In the genomic region with DNA sequence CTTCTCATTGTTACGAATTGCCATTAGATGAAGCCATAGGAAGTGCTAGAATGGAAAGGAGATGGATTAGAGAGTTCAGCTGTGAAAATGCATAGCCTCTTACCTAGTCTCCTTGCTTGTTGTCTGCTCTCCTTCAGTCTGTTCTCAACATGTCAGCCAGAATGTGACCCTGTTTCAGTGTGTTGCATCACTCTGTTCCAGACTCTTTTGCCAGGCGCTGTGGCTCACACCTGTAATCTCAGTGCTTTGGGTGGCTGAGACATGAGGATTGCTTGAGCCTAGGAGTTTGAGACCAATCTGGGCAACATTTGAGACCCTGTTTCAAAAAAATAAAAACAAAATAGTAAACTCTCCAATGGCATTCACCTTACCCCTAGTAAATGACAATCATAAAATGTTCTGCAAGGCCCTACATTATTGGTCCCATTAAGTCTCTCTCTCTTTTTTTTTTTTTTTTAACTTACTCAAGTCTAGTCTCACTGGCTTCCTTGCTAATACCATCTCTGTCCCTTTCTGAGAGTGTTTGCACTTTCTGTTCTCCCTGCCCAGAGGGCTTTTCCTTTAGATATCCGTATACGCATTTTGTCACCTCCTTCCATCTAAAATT, we compare ENCODE assay signal across 20 cellular contexts. TPM values are rescaled to one million over a fixed set of nuclear protein-coding genes. Genes with fewer than 3 reads are reported as not detected.
DNase-seq lines count a peak whose midpoint lies in the region; ATAC-seq and TF ChIP-seq lines count a peak whose summit lies in the region.
"Had no signal": no experiment of that assay in that cellular context is flagged by ENCODE, and none has a peak within 500 bp of the region (broad histone marks: within the 10 kb centered on the region; RNA-seq: fewer than 3 reads in every experiment).

No MANE protein-coding gene starts in this region.

- H3K4me3 Mint-ChIP-seq in brain: peak overlapping the region in 1 of 5 experiments; percentile 13
- H3K4me3 Mint-ChIP-seq in stimulated activated naive CD8-positive, alpha-beta T cell treated with anti-CD3 and anti-CD28 coated beads, Interleukin-15, amount 100 ng/mL, for 72 hours: peak overlapping the region; percentile 44 to 75

- no peaks in the 10 kb centered on the region for H3K27me3 Mint-ChIP-seq in brain
- H3K27me3 Mint-ChIP-seq in stimulated activated naive CD8-positive, alpha-beta T cell treated with anti-CD3 and anti-CD28 coated beads, Interleukin-15, amount 100 ng/mL, for 72 hours: no peaks in the 10 kb centered on the region

- no peak for TF ChIP-seq CTCF in brain (conservative IDR thresholded peaks at IDR 0.05)

- no peaks in the 10 kb centered on the region for H3K27me3 ChIP-seq in SJCRH30
- H3K27me3 ChIP-seq: Peyer's patch had no signal

- H3K27ac ChIP-seq in SJCRH30: no peak overlapping the region
- H3K27ac ChIP-seq: Peyer's patch, prostate gland, skin epidermis had no signal

- H3K4me3 ChIP-seq in SJCRH30: no peak overlapping the region
- H3K4me3 ChIP-seq: Peyer's patch, prostate gland, skin epidermis had no signal

- peaks cover 14% of the 10 kb centered on the region for H3K4me1 Mint-ChIP-seq in brain
- peaks cover 44% of the 10 kb centered on the region for H3K4me1 Mint-ChIP-seq in stimulated activated naive CD8-positive, alpha-beta T cell treated with anti-CD3 and anti-CD28 coated beads, Interleukin-15, amount 100 ng/mL, for 72 hours

- peak; percentile 87 for ATAC-seq in stimulated activated naive CD8-positive, alpha-beta T cell treated with anti-CD3 and anti-CD28 coated beads, Interleukin-15, amount 100 ng/mL, for 72 hours
- no peak for ATAC-seq in GM19467 (IDR thresholded peaks at IDR 0.05; ENCODE audit: unreplicated experiment)
- ATAC-seq: SK-N-SH treated with all-trans-retinoic acid at 6 μM for 48 hours had no signal

- H3K27ac Mint-ChIP-seq in brain: peak overlapping the region in 3 of 5 experiments; percentile 12 to 61 (median 34)
- peak overlapping the region; percentile 95 to 97 for H3K27ac Mint-ChIP-seq in stimulated activated naive CD8-positive, alpha-beta T cell treated with anti-CD3 and anti-CD28 coated beads, Interleukin-15, amount 100 ng/mL, for 72 hours

- H3K9me3 Mint-ChIP-seq in brain: peaks cover under 1 to 5% (median 4%) of the 10 kb centered on the region in 5 experiments
- H3K9me3 Mint-ChIP-seq in stimulated activated naive CD8-positive, alpha-beta T cell treated with anti-CD3 and anti-CD28 coated beads, Interleukin-15, amount 100 ng/mL, for 72 hours: peaks cover 25 to 32% of the 10 kb centered on the region in 2 donors

- DNase-seq in stimulated activated CD4-positive, alpha-beta T cell treated with anti-CD3 and anti-CD28 coated beads, Interleukin-1b, Interleukin-23, amount 100 ng/mL, for 48 hours: peak; percentile 4
- no peak for DNase-seq in stimulated activated CD4-positive, alpha-beta T cell treated with anti-CD3 and anti-CD28 coated beads, Interleukin-2, amount 100 ng/mL, for 48 hours
- DNase-seq in NCI-H460 (ENCODE audit: extremely low read depth, low read depth) (peak; percentile 47), SJCRH30 (no peak), amniotic stem cell (lab: John Stamatoyannopoulos, UW) (no peak)
- peak; percentile 24 to 51 for DNase-seq in stimulated activated naive CD8-positive, alpha-beta T cell treated with anti-CD3 and anti-CD28 coated beads, Interleukin-15, amount 100 ng/mL, for 72 hours
- DNase-seq: activated CD4-positive, alpha-beta T cell treated with anti-CD3 and anti-CD28 coated beads, Interleukin-2, amount 50 U/mL, for 1 hour; aorta; Karpas-422; kidney glomerular epithelial cell; NCI-H1092 treated with DMSO at 0.1 percent for 48 hours; NCI-H2171 treated with DMSO at 0.1 percent for 48 hours; NCI-H82; Peyer's patch; stimulated activated CD8-positive, alpha-beta memory T cell treated with anti-CD3 and anti-CD28 coated beads, Interleukin-4, amount 100 ng/mL, for 48 hours had no signal

- no peaks in the 10 kb centered on the region for H3K4me1 ChIP-seq in SJCRH30
- H3K4me1 ChIP-seq: Peyer's patch, prostate gland had no signal

- H3K36me3 ChIP-seq in SJCRH30: 0 out of 2 replicates have a peak, but pooled peaks cover 2% of the 10 kb centered on the region
- H3K36me3 ChIP-seq: Peyer's patch, prostate gland had no signal

- H3K36me3 Mint-ChIP-seq in brain: peaks cover 6% of the 10 kb centered on the region

- peaks cover 3% of the 10 kb centered on the region; the same call in 1 of the 2 replicates for H3K9me3 ChIP-seq in SJCRH30 (replicated peaks)
- H3K9me3 ChIP-seq: Peyer's patch, prostate gland had no signal

RNA-seq across cellular contexts. Expression of gene CYP2R1, which starts 39.4 kb away (rescaled TPM):
- total RNA-seq in NCI-H460 (2014; rRNA removed; shearing (Covaris generic)): 23.0 and 26.1 TPM in 2 replicates
- polyA plus RNA-seq in NCI-H460 (2014; cell fraction: nucleus; rRNA removed): 23.6 and 24.3 TPM in 2 replicates
- polyA plus RNA-seq in brain (ENCODE audit: insufficient read depth, low read depth, low replicate concordance): 1.5 TPM
- total RNA-seq in SJCRH30 (2014; rRNA removed; shearing (Covaris generic)): 12.1 and 17.5 TPM in 2 replicates

Comparison
In these comparisons a context has a peak if more than half of its experiments do, and no peak if none do; other contexts are left out.
1. DNase-seq: peak in stimulated activated CD4-positive, alpha-beta T cell treated with anti-CD3 and anti-CD28 coated beads, Interleukin-1b, Interleukin-23, amount 100 ng/mL, for 48 hours (single experiment), NCI-H460 (single experiment) and stimulated activated naive CD8-positive, alpha-beta T cell treated with anti-CD3 and anti-CD28 coated beads, Interleukin-15, amount 100 ng/mL, for 72 hours (2 of 2); none in stimulated activated CD4-positive, alpha-beta T cell treated with anti-CD3 and anti-CD28 coated beads, Interleukin-2, amount 100 ng/mL, for 48 hours (0 of 2), SJCRH30 (0 of 2) and amniotic stem cell (single experiment).